In the genomic region with DNA sequence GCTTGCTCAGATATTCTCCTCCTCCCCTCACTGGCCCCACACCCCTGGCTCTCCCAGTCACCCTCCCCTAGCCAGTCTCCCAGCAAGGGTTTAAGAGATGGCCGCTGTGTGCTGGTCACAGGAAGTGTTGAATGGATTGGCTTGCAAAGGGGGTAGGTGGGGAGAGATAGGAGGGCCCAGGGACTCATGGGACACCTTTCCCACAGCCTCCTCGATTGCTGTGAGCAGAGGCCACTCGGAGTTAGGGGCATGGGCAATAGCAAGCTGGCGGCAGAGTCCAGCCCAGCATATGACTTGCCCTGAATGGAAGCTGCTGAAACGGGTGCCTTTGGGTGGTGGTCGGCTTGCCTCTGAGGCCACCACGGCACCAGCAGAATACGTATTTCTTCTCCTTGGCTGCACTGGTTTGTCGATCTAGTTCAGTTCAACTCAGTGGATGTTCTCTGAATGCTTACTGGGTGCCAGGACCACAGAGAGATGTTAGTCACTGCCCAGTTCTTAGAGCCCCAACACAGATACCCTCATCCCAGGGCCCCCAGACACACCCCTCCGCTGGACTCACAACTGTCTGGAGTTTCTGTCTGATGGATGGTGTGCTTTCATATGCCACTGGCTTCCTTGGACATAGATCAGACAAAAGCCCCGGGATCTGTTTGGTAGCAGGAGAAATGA, we compare ENCODE assay signal across 15 cellular contexts. TPM values are rescaled to one million over a fixed set of nuclear protein-coding genes. Genes with fewer than 3 reads are reported as not detected.
DNase-seq lines count a peak whose midpoint lies in the region; ATAC-seq, FAIRE-seq and TF ChIP-seq lines count a peak whose summit lies in the region.
"Had no signal": no experiment of that assay in that cellular context is flagged by ENCODE, and none has a peak within 500 bp of the region (broad histone marks: within the 10 kb centered on the region; RNA-seq: fewer than 3 reads in every experiment).

No MANE protein-coding gene starts in this region.

- no peaks in the 10 kb centered on the region for H3K27me3 ChIP-seq in WERI-Rb-1 (ENCODE audit: insufficient read depth, low read depth, severe bottlenecking)
- H3K27me3 ChIP-seq in transverse colon: no peaks in the 10 kb centered on the region
- H3K27me3 ChIP-seq: breast epithelium, gastrocnemius medialis had no signal

- no peak for FAIRE-seq in A549 (lab: Jason Lieb, UNC)
- FAIRE-seq: RCC 7860 had no signal

- H3K4me1 ChIP-seq in A549 (peaks cover 13% of the 10 kb centered on the region), transverse colon (no peaks in the 10 kb centered on the region)
- H3K4me1 ChIP-seq: breast epithelium had no signal

- in situ Hi-C loops in GM13977 (cut with MboI; ENCODE audit: low pct_unique_long_range_greater_than_20kb, low sequenced_read_pairs, unreplicated experiment): no loop called here
- in situ Hi-C loops in transverse colon (cut with MboI; ENCODE audit: low pct_ligation_motif_present in 1 of 4, low pct_unique_long_range_greater_than_20kb in 1 of 4, low sequenced_read_pairs in 3 of 4): loop anchor here (5.0 to 25.0 kb wide), 5 partner anchors 54 to 304 kb away; partner anchors contain the start of genes SPATA20 (in 3 of the 4) and EPN3 (in 1 of the 4)

- intact Hi-C loops in transverse colon (cut with DNase I; ENCODE audit: low total_unique reads): loop anchor here (5.0 kb wide), 2 partner anchors 59 to 294 kb away; partner anchors contain the start of gene SPATA20
- intact Hi-C loops in left cardiac atrium (cut with DNase I): loop anchor here (2.0 to 10.0 kb wide), 4 partner anchors 57 to 297 kb away; partner anchors contain the start of gene SPATA20 (in 2 of the 2)

- no peaks in the 10 kb centered on the region for H3K9me3 ChIP-seq in A549
- no peaks in the 10 kb centered on the region for H3K9me3 ChIP-seq in WERI-Rb-1 (ENCODE audit: severe bottlenecking)
- H3K9me3 ChIP-seq in transverse colon: no peaks in the 10 kb centered on the region
- H3K9me3 ChIP-seq: breast epithelium, gastrocnemius medialis, left ventricle myocardium inferior had no signal

- no peaks in the 10 kb centered on the region; the same call in 1 of the 2 replicates for H3K36me3 ChIP-seq in WERI-Rb-1
- H3K36me3 ChIP-seq in transverse colon: no peaks in the 10 kb centered on the region
- H3K36me3 ChIP-seq: breast epithelium, gastrocnemius medialis, left ventricle myocardium inferior had no signal

- TF ChIP-seq POLR2A in A549 (IDR thresholded peaks at IDR 0.05; ENCODE audit: low read length): no peak
- no peak for TF ChIP-seq POLR2A in transverse colon (IDR thresholded peaks at IDR 0.05)

- H3K4me2 ChIP-seq in A549: no peak overlapping the region

- TF ChIP-seq RAD21 in A549 (conservative IDR thresholded peaks at IDR 0.05 in 1 of 2, IDR thresholded peaks at IDR 0.05 in 1 of 2): no peak

- POLR2A ChIA-PET in A549 (lab: Yijun Ruan, JAX): interaction anchor here (1.1 kb wide), 2 partner anchors 22 to 25 kb away, joined by 3 to 4 read pairs; partner anchors contain the start of gene TOB1

- ATAC-seq in A549 (peak; percentile 7 to 52; a peak in 3 of 6 replicates), left lobe of liver (no peak), left cardiac atrium (no peak)
- ATAC-seq in activated CD4-positive, CD25-positive, alpha-beta regulatory T cell treated with anti-CD3 and anti-CD28 coated beads, Interleukin-2, amount 50 U/mL, for 24 hours: no peak

- WGBS in A549 (ENCODE audit: missing lambda C conversion rate): 63% methylated on average over 11 of the region's 11 CpGs
- 0 to 76% methylated on average over 1 to 11 of the region's 11 CpGs for WGBS in transverse colon (ENCODE audit: low coverage in 1 of 2), 2 donors

- H3K4me3 ChIP-seq in A549 (no peak overlapping the region), WERI-Rb-1 (ENCODE audit: low read depth, low read length) (no peak overlapping the region), transverse colon (no peak overlapping the region)
- H3K4me3 ChIP-seq: breast epithelium, gastrocnemius medialis, left ventricle myocardium inferior had no signal

- TF ChIP-seq CTCF in A549 (IDR thresholded peaks at IDR 0.05) (no peak), GM13977 (IDR thresholded peaks at IDR 0.05; ENCODE audit: extremely low read depth, insufficient read depth, missing control alignments) (no peak), WERI-Rb-1 (IDR thresholded peaks at IDR 0.05; ENCODE audit: low read depth, low read length) (no peak), transverse colon (IDR thresholded peaks at IDR 0.05) (no peak)

- DNase-seq in A549 (ENCODE audit: low read depth in 1 of 2, low spot score in 1 of 2) (no peak), GM13977 (ENCODE audit: low spot score) (peak; percentile 27), WERI-Rb-1 (no peak), left lobe of liver (ENCODE audit: low spot score) (peak; percentile 46), transverse colon (no peak), COR-L47 (lab: John Stamatoyannopoulos, UW) (no peak), left cardiac atrium (no peak)

- TF ChIP-seq EP300 in A549 (IDR thresholded peaks at IDR 0.05): no peak
- no peak for TF ChIP-seq EP300 in transverse colon (IDR thresholded peaks at IDR 0.05; ENCODE audit: low read depth)

- H3K27ac ChIP-seq in A549 (no peak overlapping the region), WERI-Rb-1 (peak overlapping the region; percentile 35), transverse colon (no peak overlapping the region)
- H3K27ac ChIP-seq: breast epithelium, epithelial cell of prostate, gastrocnemius medialis, left ventricle myocardium inferior had no signal

- CTCF ChIA-PET in A549 (lab: Yijun Ruan, JAX): interaction anchor here (0.7 to 31.4 kb wide), 50 partner anchors 10 to 420 kb away, joined by 3 to 1502 read pairs (median 4); partner anchors contain the start of genes SPATA20 and TOB1

TF ChIP-seq in A549, 52 proteins besides CTCF, POLR2A, EP300 and RAD21:
- TF ChIP-seq TFCP2L1 (CRISPR knock-in tag; IDR thresholded peaks at IDR 0.05): no peak
- TF ChIP-seq SMC3 (IDR thresholded peaks at IDR 0.05): no peak
- TF ChIP-seq, protein P1, sequence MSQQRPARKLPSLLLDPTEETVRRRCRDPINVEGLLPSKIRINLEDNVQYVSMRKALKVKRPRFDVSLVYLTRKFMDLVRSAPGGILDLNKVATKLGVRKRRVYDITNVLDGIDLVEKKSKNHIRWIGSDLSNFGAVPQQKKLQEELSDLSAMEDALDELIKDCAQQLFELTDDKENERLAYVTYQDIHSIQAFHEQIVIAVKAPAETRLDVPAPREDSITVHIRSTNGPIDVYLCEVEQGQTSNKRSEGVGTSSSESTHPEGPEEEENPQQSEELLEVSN (IDR thresholded peaks at IDR 0.05; ENCODE audit: borderline replicate concordance, low read depth): no peak
- no peak for TF ChIP-seq RNF2 (IDR thresholded peaks at IDR 0.05; ENCODE audit: borderline replicate concordance, low read depth)
- TF ChIP-seq EHF (CRISPR knock-in tag; IDR thresholded peaks at IDR 0.05): no peak
- TF ChIP-seq HMGXB4 (CRISPR knock-in tag; IDR thresholded peaks at IDR 0.05; ENCODE audit: borderline replicate concordance): no peak

RNA-seq across cellular contexts. Expression of gene WFIKKN2, which starts 6.0 kb away (rescaled TPM):
- polyA plus RNA-seq in A549 (2011; rRNA removed) (not detected in 2 replicates), A549 (2017; fragmentation: RNase III; extraction: RNeasy Plus Mini Kit Qiagen cat#74134 plus additional on column Dnase treatment) (not detected in 3 replicates)
- 0.01 TPM in 1 of 2 replicates, not detected in the other for polyA plus RNA-seq in A549 (2012; cell fraction: cytosol; rRNA removed)
- polyA plus RNA-seq in A549 (2012; cell fraction: nucleus; rRNA removed): 0.07 TPM in 1 of 2 replicates, not detected in the other
- polyA minus RNA-seq in A549 (2011; rRNA and poly(A)+ RNA removed): not detected in 2 replicates
- total RNA-seq in left lobe of liver (0.08 TPM), transverse colon (not detected), left cardiac atrium (under 1 TPM; 0.15 to 0.50 TPM)
- total RNA-seq: activated naive CD4-positive, alpha-beta T cell treated with anti-CD3 and anti-CD28 coated beads for 36 hours; breast epithelium; LHCN-M2 had no signal

RNA-seq across cellular contexts. Expression of gene TOB1, which starts 24.7 kb away (rescaled TPM):
- polyA plus RNA-seq in A549 (2011; rRNA removed) (101 and 133 TPM in 2 replicates), A549 (2017; fragmentation: RNase III; extraction: RNeasy Plus Mini Kit Qiagen cat#74134 plus additional on column Dnase treatment) (77.9 to 111 TPM (median 103 TPM) in 3 replicates)
- polyA plus RNA-seq in A549 (2012; cell fraction: cytosol; rRNA removed): 39.6 and 55.5 TPM in 2 replicates
- 57.4 and 64.7 TPM in 2 replicates for polyA plus RNA-seq in A549 (2012; cell fraction: nucleus; rRNA removed)
- polyA minus RNA-seq in A549 (2011; rRNA and poly(A)+ RNA removed): 172 and 195 TPM in 2 replicates
- total RNA-seq in left lobe of liver (209 TPM), transverse colon (10 to 100 TPM; 69.1 to 88.3 (median 75.5) TPM), left cardiac atrium (10 to 100 TPM; 57.9 to 63.2 TPM)

Comparison
In these comparisons a context has a peak if more than half of its experiments do, and no peak if none do; other contexts are left out.
1. ATAC-seq: peak in A549 (2 of 2); none in left lobe of liver (single experiment), activated CD4-positive, CD25-positive, alpha-beta regulatory T cell treated with anti-CD3 and anti-CD28 coated beads, Interleukin-2, amount 50 U/mL, for 24 hours (0 of 2) and left cardiac atrium (0 of 2).
2. DNase-seq: peak in GM13977 (single experiment) and left lobe of liver (single experiment); none in A549 (0 of 2), WERI-Rb-1 (single experiment), transverse colon (single experiment), COR-L47 (single experiment) and left cardiac atrium (single experiment).